In genomic region chr4:123449780-123450179, GRCh38 we compare ENCODE assay signal across 8 cellular contexts. TPM values are rescaled to one million over a fixed set of nuclear protein-coding genes. Genes with fewer than 3 reads are reported as not detected.
DNase-seq lines count a peak whose midpoint lies in the region; TF ChIP-seq lines count a peak whose summit lies in the region.

No MANE protein-coding gene starts in this region.

- H3K9me2 ChIP-seq in Loucy (replicated peaks; ENCODE audit: low read depth, low read length), result no peaks in the 10 kb centered on the region

- no peaks in the 10 kb centered on the region for H4K20me1 ChIP-seq in Loucy (ENCODE audit: insufficient read depth, low read length, poor library complexity, severe bottlenecking)

- no peak for TF ChIP-seq CTCF in GM10248 (IDR thresholded peaks at IDR 0.05; ENCODE audit: control extremely low read depth, extremely low read depth, low read depth, missing control alignments)
- TF ChIP-seq CTCF in Loucy (conservative IDR thresholded peaks at IDR 0.05; ENCODE audit: low read length), result no peak
- no peak for TF ChIP-seq CTCF in ascending aorta (IDR thresholded peaks at IDR 0.05)

- no peaks in the 10 kb centered on the region for H3F3A ChIP-seq in Loucy (ENCODE audit: low read depth)

- H2AFZ ChIP-seq in Loucy (ENCODE audit: low read length), result no peak overlapping the region

- CTCF ChIA-PET in GM10248 (lab: Yijun Ruan, JAX), result interaction anchor here (1.3 kb wide), 1 partner anchor 11 kb away, joined by 5 read pairs; no protein-coding TSS in a partner anchor

- intact Hi-C loops in ascending aorta (cut with DNase I), result no loop called here

- no peaks in the 10 kb centered on the region for H3K79me2 ChIP-seq in Loucy (ENCODE audit: insufficient read depth, low read length)

- peak; percentile 18 for DNase-seq in GM10248 (ENCODE audit: extremely low spot score)
- DNase-seq in H4 (ENCODE audit: low spot score), result peak; percentile 78
- peak; percentile 47 for DNase-seq in fibroblast of peridontal ligament (ENCODE audit: extremely low read depth)
- DNase-seq in HuH-7.5 (ENCODE audit: low spot score), result no peak
- no peak for DNase-seq in DMS79 treated with DMSO at 0.1 percent for 48 hours (lab: John Stamatoyannopoulos, UW)
- DNase-seq in ascending aorta (ENCODE audit: low spot score in 2 of 2), result no peak
- no peak for DNase-seq in stimulated activated naive CD4-positive, alpha-beta T cell treated with Interleukin-2 at 50 U/mL for 16 hours (lab: John Stamatoyannopoulos, UW)

- H3K4me3 ChIP-seq in Loucy (ENCODE audit: low read length, poor library complexity, severe bottlenecking), result no peak overlapping the region
- no peak overlapping the region for H3K4me3 ChIP-seq in ascending aorta

- H3K9me3 ChIP-seq in Loucy (ENCODE audit: insufficient read depth, low read depth, low read length), result no peaks in the 10 kb centered on the region
- H3K9me3 ChIP-seq in ascending aorta, result no peaks in the 10 kb centered on the region

- H3K27me3 ChIP-seq in Loucy (ENCODE audit: insufficient read depth, low read length, poor library complexity, severe bottlenecking) (no peaks in the 10 kb centered on the region), ascending aorta (no peaks in the 10 kb centered on the region)

- H3K27ac ChIP-seq in ascending aorta, result no peak overlapping the region

- peaks cover 22% of the 10 kb centered on the region for H3K4me1 ChIP-seq in Loucy (ENCODE audit: insufficient read depth, low read length, poor library complexity, severe bottlenecking)
- H3K4me1 ChIP-seq in ascending aorta, result no peaks in the 10 kb centered on the region

- no peak overlapping the region for H3K9ac ChIP-seq in Loucy (ENCODE audit: low read depth, low read length, poor library complexity, severe bottlenecking)

- peak overlapping the region; percentile 13 for H3K4me2 ChIP-seq in Loucy (ENCODE audit: low read depth, low read length, poor library complexity, severe bottlenecking)

- no peaks in the 10 kb centered on the region for H3K36me3 ChIP-seq in Loucy (ENCODE audit: insufficient read depth, low read length)
- H3K36me3 ChIP-seq in ascending aorta, result no peaks in the 10 kb centered on the region

- POLR2A ChIA-PET in GM10248 (lab: Yijun Ruan, JAX), result no interaction called here

RNA-seq across cellular contexts. Expression of gene SPRY1, which starts 53.2 kb away (rescaled TPM):
- 1.3 and 2.6 TPM in 2 replicates for total RNA-seq in H4 (2014; rRNA removed; shearing (Covaris generic))
- 348 TPM for total RNA-seq in ascending aorta

Comparison
In these comparisons a context has a peak if more than half of its experiments do, and no peak if none do; other contexts are left out.
1. DNase-seq: peak in GM10248 (single experiment), H4 (single experiment) and fibroblast of peridontal ligament (single experiment); none in HuH-7.5 (single experiment), DMS79 treated with DMSO at 0.1 percent for 48 hours (single experiment), ascending aorta (0 of 2) and stimulated activated naive CD4-positive, alpha-beta T cell treated with Interleukin-2 at 50 U/mL for 16 hours (single experiment).
2. RNA of gene SPRY1, which starts 53.2 kb away (total RNA-seq): 348 TPM in ascending aorta (single experiment); 1.3 to 2.6 TPM in H4; every median in the first group is over 10 times any median in the second.